In the genomic region with DNA sequence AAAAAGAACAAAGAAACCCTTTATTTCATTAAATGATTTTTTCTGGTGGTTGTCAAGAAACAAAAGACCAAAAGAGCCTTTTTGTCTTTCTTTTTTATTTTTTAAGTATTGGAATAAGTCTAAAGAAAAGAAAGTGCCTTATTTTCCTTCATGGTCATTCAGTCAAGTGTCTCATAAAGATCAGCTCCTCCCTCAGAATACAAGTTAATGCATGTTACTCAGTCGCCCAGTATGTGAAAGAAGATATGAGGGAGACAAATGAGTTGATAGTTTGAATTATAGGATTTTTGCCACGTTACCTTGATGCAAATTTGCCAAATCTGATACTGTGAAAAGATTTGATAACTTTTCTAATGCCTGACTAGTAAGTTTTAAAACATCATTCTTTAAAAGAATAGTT, we compare ENCODE assay signal across 20 cellular contexts.
"Had no signal": no experiment of that assay in that cellular context is flagged by ENCODE, and none has a peak within 500 bp of the region (broad histone marks: within the 10 kb centered on the region; RNA-seq: fewer than 3 reads in every experiment).

No MANE protein-coding gene starts in this region.

- H3K4me3 Mint-ChIP-seq: activated naive CD4-positive, alpha-beta T cell treated with anti-CD3 and anti-CD28 coated beads, Interleukin-2, amount 50 U/mL, for 24 hours; endodermal cell; immature natural killer cell; mesothelial cell of epicardium; naive thymus-derived CD8-positive, alpha-beta T cell; neural progenitor cell; T-helper 1 cell treated with Interleukin-12 subunit alpha and Interleukin-12 subunit beta and Interleukin-4 antibody, amounts not matched to agents 30 μg/mL and 1 μg/mL, for 36 hours; WTC11 had no signal

- H3K9me3 Mint-ChIP-seq: activated naive CD4-positive, alpha-beta T cell treated with anti-CD3 and anti-CD28 coated beads, Interleukin-2, amount 50 U/mL, for 24 hours; endodermal cell; immature natural killer cell; mesothelial cell of epicardium; naive thymus-derived CD8-positive, alpha-beta T cell; T-helper 1 cell treated with Interleukin-12 subunit alpha and Interleukin-12 subunit beta and Interleukin-4 antibody, amounts not matched to agents 30 μg/mL and 1 μg/mL, for 36 hours; WTC11 had no signal

- H3K27ac Mint-ChIP-seq: activated naive CD4-positive, alpha-beta T cell treated with anti-CD3 and anti-CD28 coated beads, Interleukin-2, amount 50 U/mL, for 24 hours; endodermal cell; mesothelial cell of epicardium; neural progenitor cell; T-helper 1 cell treated with Interleukin-12 subunit alpha and Interleukin-12 subunit beta and Interleukin-4 antibody, amounts not matched to agents 30 μg/mL and 1 μg/mL, for 36 hours; WTC11 had no signal

- H3K27me3 Mint-ChIP-seq: activated naive CD4-positive, alpha-beta T cell treated with anti-CD3 and anti-CD28 coated beads, Interleukin-2, amount 50 U/mL, for 24 hours; naive thymus-derived CD8-positive, alpha-beta T cell had no signal

- H3K36me3 ChIP-seq: colonic mucosa had no signal

- H3K9ac ChIP-seq: neural progenitor cell had no signal

- DNase-seq: activated gamma-delta T cell treated with Interleukin-2 at 50 U/mL for 16 hours; activated T-cell treated with anti-CD3 and anti-CD28 coated beads, Interleukin-2, amount 50 U/mL, for 1 hour; aorta; colonic mucosa; immature natural killer cell; left lung; naive thymus-derived CD8-positive, alpha-beta T cell; posterior cingulate gyrus; retina; spleen; stimulated activated CD4-positive, alpha-beta T cell treated with anti-CD3 and anti-CD28 coated beads, Interleukin-4, amount 100 ng/mL, for 24 hours; stimulated activated naive CD8-positive, alpha-beta T cell treated with anti-CD3 and anti-CD28 coated beads, Interleukin-15, Interleukin-2, amounts not matched to agents 100 U/mL and 50 U/mL, for 24 hours; T1000; upper lobe of left lung had no signal

- H3K27ac ChIP-seq: colonic mucosa, left lung, neural progenitor cell, spleen, upper lobe of left lung had no signal

- ATAC-seq: naive thymus-derived CD8-positive, alpha-beta T cell; stimulated activated naive CD8-positive, alpha-beta T cell treated with anti-CD3 and anti-CD28 coated beads, Interleukin-15, Interleukin-2, amounts not matched to agents 100 U/mL and 50 U/mL, for 24 hours had no signal

- H3K4me3 ChIP-seq: colonic mucosa, left lung, neural progenitor cell, spleen, upper lobe of left lung had no signal

- H3K4me1 Mint-ChIP-seq: activated naive CD4-positive, alpha-beta T cell treated with anti-CD3 and anti-CD28 coated beads, Interleukin-2, amount 50 U/mL, for 24 hours had no signal

- H3K4me2 ChIP-seq: neural progenitor cell had no signal

- H3K27me3 ChIP-seq: colonic mucosa, left lung, neural progenitor cell, spleen, upper lobe of left lung had no signal

- H3K4me1 ChIP-seq: colonic mucosa, left lung, spleen had no signal

- H2AFZ ChIP-seq: neural progenitor cell had no signal

- H3K9me3 ChIP-seq: colonic mucosa, left lung, spleen, upper lobe of left lung had no signal
